17 cellular contexts compared by ENCODE assay signal in genomic region chr11:12812849-12813248, GRCh38.
DNase-seq lines count a peak whose midpoint lies in the region; ATAC-seq and TF ChIP-seq lines count a peak whose summit lies in the region.
"Had no signal": no experiment of that assay in that cellular context is flagged by ENCODE, and none has a peak within 500 bp of the region (broad histone marks: within the 10 kb centered on the region; RNA-seq: fewer than 3 reads in every experiment).

No MANE protein-coding gene starts in this region.

- no peak overlapping the region for H2AFZ ChIP-seq in GM23338
- no peak overlapping the region for H2AFZ ChIP-seq in parathyroid adenoma

- ATAC-seq in GM23338 (no peak), SK-N-SH treated with all-trans-retinoic acid at 6 μM for 48 hours (peak; percentile 17), HG02870 (IDR thresholded peaks at IDR 0.05; ENCODE audit: unreplicated experiment) (no peak)

- H3K9me3 Mint-ChIP-seq in GM23338 = no peaks in the 10 kb centered on the region
- no peaks in the 10 kb centered on the region for H3K9me3 Mint-ChIP-seq in activated CD4-positive, alpha-beta T cell treated with anti-CD3 and anti-CD28 coated beads, Interleukin-2, amount 10 ng/mL, durations not matched to agents 7 days and 5 days
- H3K9me3 Mint-ChIP-seq: activated naive CD4-positive, alpha-beta T cell treated with anti-CD3 and anti-CD28 coated beads, Interleukin-2, amount 10 ng/mL, durations not matched to agents 7 days and 5 days; central memory CD8-positive, alpha-beta T cell had no signal

- H3K79me2 ChIP-seq in GM23338 (replicated peaks; ENCODE audit: insufficient read depth) (peaks cover 89% of the 10 kb centered on the region), parathyroid adenoma (peaks cover 20% of the 10 kb centered on the region)

- DNase-seq in GM23338 (ENCODE audit: low spot score) (no peak), cardiac muscle cell (ENCODE audit: low read depth in 1 of 2, low spot score in 1 of 2) (peak in 1 of 2 donors; percentile 32), NCI-H146 (lab: John Stamatoyannopoulos, UW) (no peak), iPS-NIHi11 (ENCODE audit: low spot score) (no peak)
- DNase-seq in activated CD4-positive, alpha-beta T cell treated with anti-CD3 and anti-CD28 coated beads, Interleukin-2, amount 10 ng/mL, durations not matched to agents 7 days and 5 days = no peak
- DNase-seq: activated CD4-positive, CD25-positive, alpha-beta regulatory T cell; activated CD8-positive, alpha-beta memory T cell treated with anti-CD3 and anti-CD28 coated beads, Interleukin-2, amount 50 U/mL, for 4 hours; activated naive CD4-positive, alpha-beta T cell treated with anti-CD3 and anti-CD28 coated beads, Interleukin-2, amount 10 ng/mL, durations not matched to agents 7 days and 5 days; hippocampal formation; NCI-H2107; NK-92 treated with Interleukin-12 subunit alpha and Interleukin-12 subunit beta, amount 100 ng/mL, for 24 hours; occipital lobe had no signal

- H3K4me2 ChIP-seq in GM23338 (no peak overlapping the region), parathyroid adenoma (ENCODE audit: low read length) (no peak overlapping the region)

- peaks cover 72% of the 10 kb centered on the region for H3K4me1 Mint-ChIP-seq in GM23338
- peaks cover 57% of the 10 kb centered on the region for H3K4me1 Mint-ChIP-seq in activated CD4-positive, alpha-beta T cell treated with anti-CD3 and anti-CD28 coated beads, Interleukin-2, amount 10 ng/mL, durations not matched to agents 7 days and 5 days
- H3K4me1 Mint-ChIP-seq: central memory CD8-positive, alpha-beta T cell had no signal

- POLR2A ChIA-PET in activated CD4-positive, alpha-beta T cell treated with anti-CD3 and anti-CD28 coated beads, Interleukin-2, amount 10 ng/mL, durations not matched to agents 7 days and 5 days (lab: Charles Lee) = no interaction called here

- H3K9me3 ChIP-seq in cardiac muscle cell (ENCODE audit: low read depth) = no peaks in the 10 kb centered on the region
- no peaks in the 10 kb centered on the region for H3K9me3 ChIP-seq in parathyroid adenoma (ENCODE audit: control insufficient read depth, low read length)

- no peak overlapping the region for H3K4me3 Mint-ChIP-seq in GM23338
- no peak overlapping the region for H3K4me3 Mint-ChIP-seq in activated CD4-positive, alpha-beta T cell treated with anti-CD3 and anti-CD28 coated beads, Interleukin-2, amount 10 ng/mL, durations not matched to agents 7 days and 5 days
- H3K4me3 Mint-ChIP-seq: activated naive CD4-positive, alpha-beta T cell treated with anti-CD3 and anti-CD28 coated beads, Interleukin-2, amount 10 ng/mL, durations not matched to agents 7 days and 5 days; central memory CD8-positive, alpha-beta T cell had no signal

- TF ChIP-seq CTCF in GM23338 (conservative IDR thresholded peaks at IDR 0.05; ENCODE audit: low read depth in 2 of 2) = no peak
- no peak for TF ChIP-seq CTCF in cardiac muscle cell (IDR thresholded peaks at IDR 0.05; ENCODE audit: low read depth, low read length)
- TF ChIP-seq CTCF in parathyroid adenoma (IDR thresholded peaks at IDR 0.05) = no peak

- H3K36me3 ChIP-seq in GM23338 (ENCODE audit: insufficient read depth) = no peaks in the 10 kb centered on the region
- H3K36me3 ChIP-seq in cardiac muscle cell = no peaks in the 10 kb centered on the region
- H3K36me3 ChIP-seq in parathyroid adenoma (ENCODE audit: control insufficient read depth, insufficient read depth, low read length) = no peaks in the 10 kb centered on the region

- no peaks in the 10 kb centered on the region for H3F3A ChIP-seq in GM23338 (replicated peaks; ENCODE audit: low read depth)

- H3K4me3 ChIP-seq in GM23338 (no peak overlapping the region), cardiac muscle cell (no peak overlapping the region), parathyroid adenoma (ENCODE audit: low read depth, low read length) (no peak overlapping the region)
- H3K4me3 ChIP-seq: lung had no signal

- H3K9ac ChIP-seq in parathyroid adenoma = no peak overlapping the region

- H3K27me3 ChIP-seq in GM23338 (ENCODE audit: insufficient read depth) (no peaks in the 10 kb centered on the region), cardiac muscle cell (no peaks in the 10 kb centered on the region), parathyroid adenoma (ENCODE audit: control insufficient read depth, insufficient read depth, low read length) (no peaks in the 10 kb centered on the region)

- H3K4me1 ChIP-seq in GM23338 (ENCODE audit: insufficient read depth) (peaks cover 33% of the 10 kb centered on the region), cardiac muscle cell (ENCODE audit: low read depth) (peaks cover 39% of the 10 kb centered on the region), parathyroid adenoma (peaks cover 22% of the 10 kb centered on the region)

- peaks cover 8% of the 10 kb centered on the region for H3K27me3 Mint-ChIP-seq in GM23338 (ENCODE audit: insufficient read depth, low read depth, poor library complexity)
- peaks cover 20% of the 10 kb centered on the region for H3K27me3 Mint-ChIP-seq in activated CD4-positive, alpha-beta T cell treated with anti-CD3 and anti-CD28 coated beads, Interleukin-2, amount 10 ng/mL, durations not matched to agents 7 days and 5 days

- peak overlapping the region; percentile 32; the same call in 1 of the 2 replicates for H3K27ac ChIP-seq in GM23338 (ENCODE audit: low read depth)
- peak overlapping the region; percentile 63 for H3K27ac ChIP-seq in cardiac muscle cell
- peak overlapping the region; percentile 32 for H3K27ac ChIP-seq in parathyroid adenoma

- CTCF ChIA-PET in activated CD4-positive, alpha-beta T cell treated with anti-CD3 and anti-CD28 coated beads, Interleukin-2, amount 10 ng/mL, durations not matched to agents 7 days and 5 days (lab: Charles Lee) = interaction anchor here (0.9 to 1.4 kb wide), 3 partner anchors 9 to 29 kb away, joined by 3 read pairs; no protein-coding TSS in a partner anchor

- no peak overlapping the region for H3K27ac Mint-ChIP-seq in GM23338
- no peak overlapping the region for H3K27ac Mint-ChIP-seq in activated CD4-positive, alpha-beta T cell treated with anti-CD3 and anti-CD28 coated beads, Interleukin-2, amount 10 ng/mL, durations not matched to agents 7 days and 5 days
- H3K27ac Mint-ChIP-seq: activated naive CD4-positive, alpha-beta T cell treated with anti-CD3 and anti-CD28 coated beads, Interleukin-2, amount 10 ng/mL, durations not matched to agents 7 days and 5 days had no signal

- peaks cover 8% of the 10 kb centered on the region; the same call in 1 of the 2 replicates for H3K9me2 ChIP-seq in GM23338 (ENCODE audit: insufficient read depth)

- H4K20me1 ChIP-seq in GM23338 (replicated peaks; ENCODE audit: insufficient read depth) = peaks cover 12% of the 10 kb centered on the region; the same call in 1 of the 2 replicates

- H3K36me3 Mint-ChIP-seq in GM23338 (ENCODE audit: low read depth) = no peaks in the 10 kb centered on the region
- no peaks in the 10 kb centered on the region for H3K36me3 Mint-ChIP-seq in activated CD4-positive, alpha-beta T cell treated with anti-CD3 and anti-CD28 coated beads, Interleukin-2, amount 10 ng/mL, durations not matched to agents 7 days and 5 days (ENCODE audit: low read depth)
- H3K36me3 Mint-ChIP-seq: activated naive CD4-positive, alpha-beta T cell treated with anti-CD3 and anti-CD28 coated beads, Interleukin-2, amount 10 ng/mL, durations not matched to agents 7 days and 5 days had no signal

TF ChIP-seq in SK-N-SH treated with all-trans-retinoic acid at 6 μM for 48 hours, 23 proteins besides CTCF, POLR2A, EP300 and RAD21 (continues in another document):
- no peak for TF ChIP-seq SNAI2 (CRISPR knock-in tag; IDR thresholded peaks at IDR 0.05)
- TF ChIP-seq CSDC2 (CRISPR knock-in tag; IDR thresholded peaks at IDR 0.05) = no peak
- TF ChIP-seq ISL1 (CRISPR knock-in tag; IDR thresholded peaks at IDR 0.05) = no peak
- no peak for TF ChIP-seq POU6F1 (CRISPR knock-in tag; IDR thresholded peaks at IDR 0.05; ENCODE audit: borderline replicate concordance, low read depth)
- peak; percentile 66 for TF ChIP-seq TSHZ2 (CRISPR knock-in tag; IDR thresholded peaks at IDR 0.05)
- no peak for TF ChIP-seq ZFP30 (CRISPR knock-in tag; IDR thresholded peaks at IDR 0.05)
- TF ChIP-seq OSR1 (CRISPR knock-in tag; IDR thresholded peaks at IDR 0.05) = no peak
- TF ChIP-seq TCF4 (CRISPR knock-in tag; IDR thresholded peaks at IDR 0.05; ENCODE audit: borderline replicate concordance) = peak; percentile 90
- TF ChIP-seq ESRRG (CRISPR knock-in tag; IDR thresholded peaks at IDR 0.05) = no peak
